8 cellular contexts compared by ENCODE assay signal in genomic region chr12:86565038-86565437, GRCh38.
"Had no signal": no experiment of that assay in that cellular context is flagged by ENCODE, and none has a peak within 500 bp of the region (broad histone marks: within the 10 kb centered on the region; RNA-seq: fewer than 3 reads in every experiment).

No MANE protein-coding gene starts in this region.

- FAIRE-seq: G401.6, GM12878, GM12891, GM12892, GM18507, GM19239 had no signal

- ATAC-seq: GM12878 had no signal

- H3K4me3 ChIP-seq: GM12878 had no signal

- DNase-seq: GDM1, GF-D8 had no signal
